Comparison of ENCODE assay signal across 8 cellular contexts in genomic region chr22:33919591-33920501, GRCh38. TPM values are rescaled to one million over a fixed set of nuclear protein-coding genes. Genes with fewer than 3 reads are reported as not detected.
A peak's percentile ranks its signal among the peaks of the same experiment; 100 is the strongest.
DNase-seq lines count a peak whose midpoint lies in the region; ATAC-seq and TF ChIP-seq lines count a peak whose summit lies in the region.

TSS of gene LARGE1 (minus strand) at chr22:33920476.

- peaks cover 31% of the 10 kb centered on the region for H3K4me1 ChIP-seq in adipocyte (ENCODE audit: control insufficient read depth, insufficient read depth, low read length)
- no peaks in the 10 kb centered on the region for H3K4me1 ChIP-seq in right cardiac atrium (ENCODE audit: control insufficient read depth, insufficient read depth, low read length)
- peaks cover 37% of the 10 kb centered on the region for H3K4me1 ChIP-seq in psoas muscle

- H3K4me3 ChIP-seq in AG09309 (ENCODE audit: control insufficient read depth, low read depth, low read length): peak within 1 kb of the TSS; percentile 66
- H3K4me3 ChIP-seq in adipocyte (ENCODE audit: low read length): peak within 1 kb of the TSS; percentile 90
- peak within 1 kb of the TSS; percentile 63 for H3K4me3 ChIP-seq in right cardiac atrium (ENCODE audit: low read length)
- peak within 1 kb of the TSS; percentile 98 for H3K4me3 ChIP-seq in psoas muscle

- H3K27ac ChIP-seq in right cardiac atrium (ENCODE audit: low read length): peak within 1 kb of the TSS; percentile 56
- peak within 1 kb of the TSS; percentile 89 for H3K27ac ChIP-seq in psoas muscle

- intact Hi-C loops in right cardiac atrium (cut with DNase I) (loop anchor here (5.0 to 10.0 kb wide), 4 partner anchors 105 to 187 kb away; no protein-coding TSS in a partner anchor), psoas muscle (cut with DNase I) (loop anchor here (5.0 to 10.0 kb wide), 3 partner anchors 163 to 618 kb away; no protein-coding TSS in a partner anchor)

- no peak for TF ChIP-seq CTCF in AG09309 (IDR thresholded peaks at IDR 0.05; ENCODE audit: control insufficient read depth, insufficient read depth, low read depth, low read length, missing control alignments)
- TF ChIP-seq CTCF in psoas muscle (IDR thresholded peaks at IDR 0.05): no peak

- no peak for DNase-seq in AG09309 (ENCODE audit: low read depth)
- peak; percentile 26 for DNase-seq in HuH-7 (ENCODE audit: low spot score)
- DNase-seq in adipocyte (ENCODE audit: low read depth): peak; percentile 81
- DNase-seq in right cardiac atrium: peak; percentile 62 to 81 (median 76)
- DNase-seq in psoas muscle: peak; percentile 45 to 69
- no peak for DNase-seq in GDM1 (lab: John Stamatoyannopoulos, UW)
- DNase-seq in superior temporal gyrus (ENCODE audit: extremely low spot score): no peak

- no peaks in the 10 kb centered on the region for H3K27me3 ChIP-seq in adipocyte (replicated peaks; ENCODE audit: control insufficient read depth, insufficient read depth, low read length)
- H3K27me3 ChIP-seq in right cardiac atrium (ENCODE audit: control insufficient read depth, insufficient read depth): no peaks in the 10 kb centered on the region
- no peaks in the 10 kb centered on the region for H3K27me3 ChIP-seq in psoas muscle (ENCODE audit: insufficient read depth in 3 of 3, low read length in 2 of 3)

- peak; percentile 15 for ATAC-seq in GM19372 (IDR thresholded peaks at IDR 0.05; ENCODE audit: low read depth, unreplicated experiment)
- ATAC-seq in right cardiac atrium: peak; percentile 7 to 37
- ATAC-seq in psoas muscle: peak; percentile 4 to 34 (median 26)

- under 1% methylated on average over 93 of the region's 93 CpGs for whole genome bisulfite sequencing in right cardiac atrium
- WGBS in psoas muscle, 3 donors: 0 to 2% (median 1%) methylated on average over 61 to 93 of the region's 93 CpGs

- H3K36me3 ChIP-seq in adipocyte (ENCODE audit: control insufficient read depth, insufficient read depth, low read length, severe bottlenecking): no peaks in the 10 kb centered on the region
- H3K36me3 ChIP-seq in psoas muscle (ENCODE audit: insufficient read depth in 1 of 2, low read depth in 1 of 2): no peaks in the 10 kb centered on the region

- H3K9ac ChIP-seq in adipocyte (ENCODE audit: low read length): peak within 1 kb of the TSS; percentile 86

- no peaks in the 10 kb centered on the region for H3K9me3 ChIP-seq in adipocyte (ENCODE audit: control insufficient read depth, low read length)
- H3K9me3 ChIP-seq in right cardiac atrium (ENCODE audit: control insufficient read depth, low read length): no peaks in the 10 kb centered on the region
- no peaks in the 10 kb centered on the region for H3K9me3 ChIP-seq in psoas muscle

RNA-seq across cellular contexts. Expression of gene LARGE1, which starts in this region (rescaled TPM):
- 10 to 100 TPM; 57.6 to 100.0 (median 75.8) TPM for total RNA-seq in right cardiac atrium
- polyA plus RNA-seq in right cardiac atrium: 23.8 TPM
- 10 to 100 TPM; 40.8 to 68.9 (median 56.0) TPM for total RNA-seq in psoas muscle
- polyA plus RNA-seq in psoas muscle: 10 to 100 TPM; 14.9 to 91.6 (median 25.9) TPM

Comparison
In these comparisons a context has a peak if more than half of its experiments do, and no peak if none do; other contexts are left out.
1. DNase-seq: peak in HuH-7 (single experiment), adipocyte (single experiment), right cardiac atrium (3 of 3) and psoas muscle (2 of 2); none in AG09309 (single experiment), GDM1 (single experiment) and superior temporal gyrus (single experiment).
2. Peak in every context shown above with its lines, with median percentiles within 50 percentile points of each other: H3K4me3 ChIP-seq and ATAC-seq.